Comparison of ENCODE assay signal across 1 cellular context in genomic region chr2:150097402-150097801, GRCh38.
TF ChIP-seq lines count a peak whose summit lies in the region.

No MANE protein-coding gene starts in this region.

TF ChIP-seq in HEK293T, 16 proteins besides CTCF, POLR2A, EP300 and RAD21 (continued from another document):
- TF ChIP-seq PKNOX1 (IDR thresholded peaks at IDR 0.05) (no peak), FOXM1 (IDR thresholded peaks at IDR 0.05; ENCODE audit: borderline replicate concordance) (no peak), TARDBP (IDR thresholded peaks at IDR 0.05) (no peak), L3MBTL2 (conservative IDR thresholded peaks at IDR 0.05) (no peak), ARNT (IDR thresholded peaks at IDR 0.05) (no peak), HDGF (IDR thresholded peaks at IDR 0.05; ENCODE audit: borderline replicate concordance) (no peak), BHLHE40 (IDR thresholded peaks at IDR 0.05; ENCODE audit: borderline replicate concordance) (no peak), FOXA1 (IDR thresholded peaks at IDR 0.05) (no peak), LEF1 (IDR thresholded peaks at IDR 0.05; ENCODE audit: borderline replicate concordance) (no peak)
